In genomic region chr20:50575869-50576720, GRCh38 we compare ENCODE assay signal across 8 cellular contexts.
A peak's percentile ranks its signal among the peaks of the same experiment; 100 is the strongest.
DNase-seq lines count a peak whose midpoint lies in the region; FAIRE-seq and TF ChIP-seq lines count a peak whose summit lies in the region.

No MANE protein-coding gene starts in this region.

- peak overlapping the region in 1 of 3 donors; percentile 34 for H3K27ac ChIP-seq in thyroid gland

- H3K4me1 Mint-ChIP-seq in CD14-positive monocyte: peaks cover 17% of the 10 kb centered on the region

- no peak for TF ChIP-seq POLR2A in thyroid gland (IDR thresholded peaks at IDR 0.05)

- peaks cover 40 to 49% of the 10 kb centered on the region in 2 donors for H3K36me3 ChIP-seq in thyroid gland

- H3K27me3 Mint-ChIP-seq in CD14-positive monocyte (ENCODE audit: low read depth in 3 of 3): no peaks in the 10 kb centered on the region

- H3K9me3 ChIP-seq in thyroid gland: no peaks in the 10 kb centered on the region

- WGBS in thyroid gland, 2 donors: 63 to 65% methylated on average over 12 of the region's 12 CpGs

- POLR2A ChIA-PET in HEK293T (lab: Yijun Ruan, JAX): no interaction called here

- H3K4me3 ChIP-seq in fibroblast of pulmonary artery (replicated peaks; ENCODE audit: low read depth, low read length) (no peak overlapping the region), thyroid gland (replicated peaks in 1 of 3) (no peak overlapping the region)

- no peak overlapping the region for H3K4me3 Mint-ChIP-seq in CD14-positive monocyte

- peak overlapping the region in 4 of 7 donors; percentile 7 to 81 (median 28) for H3K27ac Mint-ChIP-seq in CD14-positive monocyte

- CTCF ChIA-PET in HEK293T (lab: Yijun Ruan, JAX): interaction anchor here (0.6 to 1.5 kb wide), 2 partner anchors 71 to 98 kb away, joined by 3 to 5 read pairs; no protein-coding TSS in a partner anchor

- no peak for FAIRE-seq in RCC 7860 (lab: Jason Lieb, UNC)

- H3K4me1 ChIP-seq in thyroid gland: peaks cover 18 to 34% of the 10 kb centered on the region in 2 donors

- intact Hi-C loops in CD14-positive monocyte (cut with micrococcal nuclease) (loop anchor here (2.0 to 5.0 kb wide), 3 partner anchors 97 to 389 kb away; no protein-coding TSS in a partner anchor), thyroid gland (cut with DNase I) (loop anchor here (5.0 to 10.0 kb wide), 2 partner anchors 71 to 389 kb away; no protein-coding TSS in a partner anchor), posterior vena cava (cut with DNase I) (loop anchor here (5.0 kb wide), 2 partner anchors 94 to 389 kb away; no protein-coding TSS in a partner anchor)

- DNase-seq in CD14-positive monocyte (ENCODE audit: low spot score) (no peak), HEK293T (ENCODE audit: extremely low spot score) (peak; percentile 58), RCC 7860 (ENCODE audit: low spot score) (peak; percentile 34), fibroblast of pulmonary artery (ENCODE audit: low read depth) (peak; percentile 74), nucleus accumbens (lab: John Stamatoyannopoulos, UW) (peak in 38 of 56 donors; percentile 9 to 74 (median 34)), thyroid gland (peak; percentile 73 to 75), posterior vena cava (ENCODE audit: low spot score) (no peak)
- peak; percentile 44 to 52 for DNase-seq in activated T-helper 1 cell treated with anti-CD3 and anti-CD28 coated beads, Interleukin-2, amount 50 U/mL, for 16 hours (ENCODE audit: low read depth in 1 of 2, low spot score in 1 of 2)

- no peaks in the 10 kb centered on the region for H3K27me3 ChIP-seq in thyroid gland

- H3K36me3 Mint-ChIP-seq in CD14-positive monocyte: peaks cover 85 to 95% of the 10 kb centered on the region in 2 donors

- peak; percentile 71 for TF ChIP-seq CTCF in CD14-positive monocyte (IDR thresholded peaks at IDR 0.05)
- TF ChIP-seq CTCF in fibroblast of pulmonary artery (IDR thresholded peaks at IDR 0.05; ENCODE audit: low read length, missing control alignments): peak; percentile 77
- TF ChIP-seq CTCF in thyroid gland (IDR thresholded peaks at IDR 0.05): peak; percentile 29 to 75 (median 64)

- H3K9me3 Mint-ChIP-seq in CD14-positive monocyte: no peaks in the 10 kb centered on the region

TF ChIP-seq in HEK293T, 16 proteins besides CTCF, POLR2A, EP300 and RAD21:
- TF ChIP-seq ELF4 (IDR thresholded peaks at IDR 0.05): no peak
- no peak for TF ChIP-seq SUZ12 (IDR thresholded peaks at IDR 0.05)
- TF ChIP-seq NFRKB (IDR thresholded peaks at IDR 0.05): no peak
- TF ChIP-seq L3MBTL2 (conservative IDR thresholded peaks at IDR 0.05): no peak
- no peak for TF ChIP-seq FOXK2 (IDR thresholded peaks at IDR 0.05)
- TF ChIP-seq ARNT (IDR thresholded peaks at IDR 0.05): no peak
- TF ChIP-seq, protein P1, sequence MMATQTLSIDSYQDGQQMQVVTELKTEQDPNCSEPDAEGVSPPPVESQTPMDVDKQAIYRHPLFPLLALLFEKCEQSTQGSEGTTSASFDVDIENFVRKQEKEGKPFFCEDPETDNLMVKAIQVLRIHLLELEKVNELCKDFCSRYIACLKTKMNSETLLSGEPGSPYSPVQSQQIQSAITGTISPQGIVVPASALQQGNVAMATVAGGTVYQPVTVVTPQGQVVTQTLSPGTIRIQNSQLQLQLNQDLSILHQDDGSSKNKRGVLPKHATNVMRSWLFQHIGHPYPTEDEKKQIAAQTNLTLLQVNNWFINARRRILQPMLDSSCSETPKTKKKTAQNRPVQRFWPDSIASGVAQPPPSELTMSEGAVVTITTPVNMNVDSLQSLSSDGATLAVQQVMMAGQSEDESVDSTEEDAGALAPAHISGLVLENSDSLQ (IDR thresholded peaks at IDR 0.05): no peak

Comparison
In these comparisons a context has a peak if more than half of its experiments do, and no peak if none do; other contexts are left out.
1. DNase-seq: peak in HEK293T (single experiment), RCC 7860 (single experiment), activated T-helper 1 cell treated with anti-CD3 and anti-CD28 coated beads, Interleukin-2, amount 50 U/mL, for 16 hours (2 of 2), fibroblast of pulmonary artery (single experiment), nucleus accumbens (38 of 56) and thyroid gland (2 of 2); none in CD14-positive monocyte (single experiment) and posterior vena cava (single experiment).
2. Peak in every context shown above with its lines, with median percentiles within 50 percentile points of each other: CTCF ChIP-seq.